In the genomic region with DNA sequence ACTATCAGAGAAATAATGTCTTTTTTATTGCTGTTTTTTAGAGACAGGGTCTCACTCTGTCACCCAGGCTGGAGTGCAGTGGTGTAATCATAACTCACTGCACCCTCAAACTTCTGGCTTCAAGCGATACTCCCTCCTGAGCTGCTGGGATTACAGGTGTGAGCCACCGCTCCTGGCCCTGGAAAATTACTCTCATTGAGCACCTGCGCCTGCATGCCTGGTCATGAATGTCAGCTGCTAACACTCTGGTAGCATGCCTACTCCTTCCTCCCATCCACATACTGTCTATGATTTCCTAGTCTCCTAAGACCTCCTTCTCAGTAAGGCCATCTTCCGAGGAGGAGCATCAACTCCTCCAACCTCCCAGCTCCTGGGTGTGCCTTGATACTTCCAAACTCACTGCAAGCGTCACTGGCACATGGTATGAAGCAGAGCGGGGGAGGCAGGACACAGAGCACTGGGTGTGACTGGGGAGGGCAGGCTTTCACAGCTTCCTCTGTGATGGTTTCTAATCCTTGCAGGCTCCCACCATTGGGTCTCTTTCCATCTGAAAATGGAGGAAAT, we compare ENCODE assay signal across 1 cellular context.
TF ChIP-seq lines count a peak whose summit lies in the region.

No MANE protein-coding gene starts in this region.

TF ChIP-seq in HepG2, 621 proteins besides CTCF, POLR2A, EP300 and RAD21:
- no peak for TF ChIP-seq ZNF570 (CRISPR knock-in tag; IDR thresholded peaks at IDR 0.05; ENCODE audit: borderline replicate concordance)
- no peak for TF ChIP-seq HDAC6 (IDR thresholded peaks at IDR 0.05; ENCODE audit: low read depth, low read length)
- TF ChIP-seq CREB1 (IDR thresholded peaks at IDR 0.05), result no peak
- TF ChIP-seq CREB1 (CRISPR knock-in tag; IDR thresholded peaks at IDR 0.05), result no peak
- TF ChIP-seq ZNF430 (CRISPR knock-in tag; IDR thresholded peaks at IDR 0.05), result no peak
- TF ChIP-seq ZNF260 (CRISPR knock-in tag; IDR thresholded peaks at IDR 0.05; ENCODE audit: borderline replicate concordance, low read depth), result no peak
TF ChIP-seq in HepG2: peak in this region for 0.
